Comparison of ENCODE assay signal across 1 cellular context in the genomic region with DNA sequence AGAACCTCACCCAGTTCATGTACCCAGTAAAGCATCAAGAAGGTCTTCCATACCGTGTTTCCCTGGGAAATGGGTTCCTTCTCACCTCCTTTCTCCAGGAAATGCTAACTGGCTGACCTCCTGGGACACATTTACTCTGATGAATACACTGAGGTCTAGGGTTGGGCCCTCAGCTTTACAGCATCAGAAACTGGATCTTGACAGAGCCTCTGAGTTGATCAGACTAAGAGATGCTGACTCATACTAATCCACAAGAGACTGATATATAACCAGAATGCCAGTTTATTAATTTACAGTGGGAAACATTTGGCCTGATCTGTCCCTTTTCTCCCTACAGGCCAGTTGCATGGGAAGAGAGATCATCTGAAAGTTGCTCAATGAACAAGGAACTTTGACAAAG.
TF ChIP-seq lines count a peak whose summit lies in the region.

No MANE protein-coding gene starts in this region.

TF ChIP-seq in GM23338, 12 proteins besides CTCF, POLR2A, EP300 and RAD21 (continued from another document):
- TF ChIP-seq, protein P1, sequence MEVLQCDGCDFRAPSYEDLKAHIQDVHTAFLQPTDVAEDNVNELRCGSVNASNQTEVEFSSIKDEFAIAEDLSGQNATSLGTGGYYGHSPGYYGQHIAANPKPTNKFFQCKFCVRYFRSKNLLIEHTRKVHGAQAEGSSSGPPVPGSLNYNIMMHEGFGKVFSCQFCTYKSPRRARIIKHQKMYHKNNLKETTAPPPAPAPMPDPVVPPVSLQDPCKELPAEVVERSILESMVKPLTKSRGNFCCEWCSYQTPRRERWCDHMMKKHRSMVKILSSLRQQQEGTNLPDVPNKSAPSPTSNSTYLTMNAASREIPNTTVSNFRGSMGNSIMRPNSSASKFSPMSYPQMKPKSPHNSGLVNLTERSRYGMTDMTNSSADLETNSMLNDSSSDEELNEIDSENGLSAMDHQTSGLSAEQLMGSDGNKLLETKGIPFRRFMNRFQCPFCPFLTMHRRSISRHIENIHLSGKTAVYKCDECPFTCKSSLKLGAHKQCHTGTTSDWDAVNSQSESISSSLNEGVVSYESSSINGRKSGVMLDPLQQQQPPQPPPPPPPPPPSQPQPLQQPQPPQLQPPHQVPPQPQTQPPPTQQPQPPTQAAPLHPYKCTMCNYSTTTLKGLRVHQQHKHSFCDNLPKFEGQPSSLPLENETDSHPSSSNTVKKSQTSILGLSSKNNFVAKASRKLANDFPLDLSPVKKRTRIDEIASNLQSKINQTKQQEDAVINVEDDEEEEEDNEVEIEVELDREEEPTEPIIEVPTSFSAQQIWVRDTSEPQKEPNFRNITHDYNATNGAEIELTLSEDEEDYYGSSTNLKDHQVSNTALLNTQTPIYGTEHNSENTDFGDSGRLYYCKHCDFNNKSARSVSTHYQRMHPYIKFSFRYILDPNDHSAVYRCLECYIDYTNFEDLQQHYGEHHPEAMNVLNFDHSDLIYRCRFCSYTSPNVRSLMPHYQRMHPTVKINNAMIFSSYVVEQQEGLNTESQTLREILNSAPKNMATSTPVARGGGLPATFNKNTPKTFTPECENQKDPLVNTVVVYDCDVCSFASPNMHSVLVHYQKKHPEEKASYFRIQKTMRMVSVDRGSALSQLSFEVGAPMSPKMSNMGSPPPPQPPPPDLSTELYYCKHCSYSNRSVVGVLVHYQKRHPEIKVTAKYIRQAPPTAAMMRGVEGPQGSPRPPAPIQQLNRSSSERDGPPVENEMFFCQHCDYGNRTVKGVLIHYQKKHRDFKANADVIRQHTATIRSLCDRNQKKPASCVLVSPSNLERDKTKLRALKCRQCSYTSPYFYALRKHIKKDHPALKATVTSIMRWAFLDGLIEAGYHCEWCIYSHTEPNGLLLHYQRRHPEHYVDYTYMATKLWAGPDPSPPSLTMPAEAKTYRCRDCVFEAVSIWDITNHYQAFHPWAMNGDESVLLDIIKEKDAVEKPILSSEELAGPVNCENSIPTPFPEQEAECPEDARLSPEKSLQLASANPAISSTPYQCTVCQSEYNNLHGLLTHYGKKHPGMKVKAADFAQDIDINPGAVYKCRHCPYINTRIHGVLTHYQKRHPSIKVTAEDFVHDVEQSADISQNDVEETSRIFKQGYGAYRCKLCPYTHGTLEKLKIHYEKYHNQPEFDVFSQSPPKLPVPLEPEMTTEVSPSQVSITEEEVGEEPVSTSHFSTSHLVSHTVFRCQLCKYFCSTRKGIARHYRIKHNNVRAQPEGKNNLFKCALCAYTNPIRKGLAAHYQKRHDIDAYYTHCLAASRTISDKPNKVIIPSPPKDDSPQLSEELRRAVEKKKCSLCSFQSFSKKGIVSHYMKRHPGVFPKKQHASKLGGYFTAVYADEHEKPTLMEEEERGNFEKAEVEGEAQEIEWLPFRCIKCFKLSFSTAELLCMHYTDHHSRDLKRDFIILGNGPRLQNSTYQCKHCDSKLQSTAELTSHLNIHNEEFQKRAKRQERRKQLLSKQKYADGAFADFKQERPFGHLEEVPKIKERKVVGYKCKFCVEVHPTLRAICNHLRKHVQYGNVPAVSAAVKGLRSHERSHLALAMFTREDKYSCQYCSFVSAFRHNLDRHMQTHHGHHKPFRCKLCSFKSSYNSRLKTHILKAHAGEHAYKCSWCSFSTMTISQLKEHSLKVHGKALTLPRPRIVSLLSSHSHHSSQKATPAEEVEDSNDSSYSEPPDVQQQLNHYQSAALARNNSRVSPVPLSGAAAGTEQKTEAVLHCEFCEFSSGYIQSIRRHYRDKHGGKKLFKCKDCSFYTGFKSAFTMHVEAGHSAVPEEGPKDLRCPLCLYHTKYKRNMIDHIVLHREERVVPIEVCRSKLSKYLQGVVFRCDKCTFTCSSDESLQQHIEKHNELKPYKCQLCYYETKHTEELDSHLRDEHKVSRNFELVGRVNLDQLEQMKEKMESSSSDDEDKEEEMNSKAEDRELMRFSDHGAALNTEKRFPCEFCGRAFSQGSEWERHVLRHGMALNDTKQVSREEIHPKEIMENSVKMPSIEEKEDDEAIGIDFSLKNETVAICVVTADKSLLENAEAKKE (CRISPR knock-in tag; IDR thresholded peaks at IDR 0.05), result no peak
- TF ChIP-seq ZNF331 (CRISPR knock-in tag; IDR thresholded peaks at IDR 0.05; ENCODE audit: low read depth) (no peak), EZH2 (IDR thresholded peaks at IDR 0.05; ENCODE audit: low read depth, unreplicated experiment) (no peak), ZNF114 (CRISPR knock-in tag; IDR thresholded peaks at IDR 0.05) (no peak), POLR2AphosphoS5 (IDR thresholded peaks at IDR 0.05; ENCODE audit: low read depth) (no peak), NANOG (IDR thresholded peaks at IDR 0.05; ENCODE audit: borderline replicate concordance) (no peak), STAT1 (IDR thresholded peaks at IDR 0.05; ENCODE audit: unreplicated experiment) (no peak)
- TF ChIP-seq, protein P2, sequence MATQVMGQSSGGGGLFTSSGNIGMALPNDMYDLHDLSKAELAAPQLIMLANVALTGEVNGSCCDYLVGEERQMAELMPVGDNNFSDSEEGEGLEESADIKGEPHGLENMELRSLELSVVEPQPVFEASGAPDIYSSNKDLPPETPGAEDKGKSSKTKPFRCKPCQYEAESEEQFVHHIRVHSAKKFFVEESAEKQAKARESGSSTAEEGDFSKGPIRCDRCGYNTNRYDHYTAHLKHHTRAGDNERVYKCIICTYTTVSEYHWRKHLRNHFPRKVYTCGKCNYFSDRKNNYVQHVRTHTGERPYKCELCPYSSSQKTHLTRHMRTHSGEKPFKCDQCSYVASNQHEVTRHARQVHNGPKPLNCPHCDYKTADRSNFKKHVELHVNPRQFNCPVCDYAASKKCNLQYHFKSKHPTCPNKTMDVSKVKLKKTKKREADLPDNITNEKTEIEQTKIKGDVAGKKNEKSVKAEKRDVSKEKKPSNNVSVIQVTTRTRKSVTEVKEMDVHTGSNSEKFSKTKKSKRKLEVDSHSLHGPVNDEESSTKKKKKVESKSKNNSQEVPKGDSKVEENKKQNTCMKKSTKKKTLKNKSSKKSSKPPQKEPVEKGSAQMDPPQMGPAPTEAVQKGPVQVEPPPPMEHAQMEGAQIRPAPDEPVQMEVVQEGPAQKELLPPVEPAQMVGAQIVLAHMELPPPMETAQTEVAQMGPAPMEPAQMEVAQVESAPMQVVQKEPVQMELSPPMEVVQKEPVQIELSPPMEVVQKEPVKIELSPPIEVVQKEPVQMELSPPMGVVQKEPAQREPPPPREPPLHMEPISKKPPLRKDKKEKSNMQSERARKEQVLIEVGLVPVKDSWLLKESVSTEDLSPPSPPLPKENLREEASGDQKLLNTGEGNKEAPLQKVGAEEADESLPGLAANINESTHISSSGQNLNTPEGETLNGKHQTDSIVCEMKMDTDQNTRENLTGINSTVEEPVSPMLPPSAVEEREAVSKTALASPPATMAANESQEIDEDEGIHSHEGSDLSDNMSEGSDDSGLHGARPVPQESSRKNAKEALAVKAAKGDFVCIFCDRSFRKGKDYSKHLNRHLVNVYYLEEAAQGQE (IDR thresholded peaks at IDR 0.05; ENCODE audit: unreplicated experiment), result no peak
